ENCODE assay signal across 8 cellular contexts in genomic region chr17:35374766-35375344, GRCh38. TPM values are rescaled to one million over a fixed set of nuclear protein-coding genes. Genes with fewer than 3 reads are reported as not detected.
DNase-seq lines count a peak whose midpoint lies in the region; ATAC-seq and TF ChIP-seq lines count a peak whose summit lies in the region.

No MANE protein-coding gene starts in this region.

- peak overlapping the region; percentile 93 to 99 (median 97) for H3K27ac ChIP-seq in heart right ventricle
- peak overlapping the region; percentile 28 to 97 (median 84) for H3K27ac ChIP-seq in adrenal gland
- peak overlapping the region; percentile 95 for H3K27ac ChIP-seq in lower lobe of right lung
- H3K27ac ChIP-seq in upper lobe of right lung: peak overlapping the region; percentile 94

- 35 to 58% methylated on average over 3 of the region's 3 CpGs for WGBS in heart right ventricle, 2 donors
- 42 to 50% (median 49%) methylated on average over 3 of the region's 3 CpGs for WGBS in adrenal gland, 4 donors

- H3K4me3 ChIP-seq in heart right ventricle (peak overlapping the region; percentile 50 to 76 (median 70)), adrenal gland (peak overlapping the region in 2 of 4 donors; percentile 30 to 73), lower lobe of right lung (peak overlapping the region; percentile 69), upper lobe of right lung (peak overlapping the region; percentile 66)

- TF ChIP-seq POLR2A in adrenal gland (IDR thresholded peaks at IDR 0.05) (no peak), erythroblast (IDR thresholded peaks at IDR 0.05; ENCODE audit: low read length) (no peak)

- no peaks in the 10 kb centered on the region for H3K36me3 ChIP-seq in heart right ventricle
- no peaks in the 10 kb centered on the region for H3K36me3 ChIP-seq in adrenal gland (replicated peaks in 1 of 2)
- no peaks in the 10 kb centered on the region for H3K36me3 ChIP-seq in lower lobe of right lung
- H3K36me3 ChIP-seq in upper lobe of right lung: no peaks in the 10 kb centered on the region

- H3K4me1 ChIP-seq in heart right ventricle (peaks cover 0 to 62% (median 15%) of the 10 kb centered on the region in 9 donors), adrenal gland (replicated peaks in 1 of 2) (peaks cover 0 to 24% of the 10 kb centered on the region in 2 donors), lower lobe of right lung (peaks cover 50% of the 10 kb centered on the region), upper lobe of right lung (peaks cover 22% of the 10 kb centered on the region)

- DNase-seq in heart right ventricle (no peak), left ventricle myocardium superior (no peak), adrenal gland (no peak), lower lobe of right lung (no peak), upper lobe of right lung (no peak), erythroblast (lab: John Stamatoyannopoulos, UW) (no peak), NCI-H2029 treated with DMSO at 0.1 percent for 48 hours (lab: John Stamatoyannopoulos, UW) (no peak)

- no peak for ATAC-seq in heart right ventricle
- ATAC-seq in left ventricle myocardium superior: no peak
- ATAC-seq in lower lobe of right lung: no peak
- no peak for ATAC-seq in upper lobe of right lung
- ATAC-seq in HG02840 (IDR thresholded peaks at IDR 0.05; ENCODE audit: low FRiP score, unreplicated experiment): no peak

- peaks cover 0 to 23% (median 12%) of the 10 kb centered on the region in 11 donors for H3K9me3 ChIP-seq in heart right ventricle
- H3K9me3 ChIP-seq in adrenal gland (replicated peaks in 1 of 3): peaks cover 0 to 3% (median 0%) of the 10 kb centered on the region in 3 donors
- no peaks in the 10 kb centered on the region for H3K9me3 ChIP-seq in lower lobe of right lung
- no peaks in the 10 kb centered on the region for H3K9me3 ChIP-seq in upper lobe of right lung

- peaks cover 0 to 17% (median 0%) of the 10 kb centered on the region in 7 donors for H3K27me3 ChIP-seq in heart right ventricle
- H3K27me3 ChIP-seq in adrenal gland: peaks cover 23% of the 10 kb centered on the region
- H3K27me3 ChIP-seq in lower lobe of right lung (ENCODE audit: low read depth): no peaks in the 10 kb centered on the region
- H3K27me3 ChIP-seq in upper lobe of right lung: no peaks in the 10 kb centered on the region

- TF ChIP-seq CTCF in heart right ventricle (IDR thresholded peaks at IDR 0.05) (no peak), adrenal gland (IDR thresholded peaks at IDR 0.05) (no peak), lower lobe of right lung (IDR thresholded peaks at IDR 0.05) (no peak), upper lobe of right lung (IDR thresholded peaks at IDR 0.05) (no peak)

- intact Hi-C loops in heart right ventricle (cut with DNase I): loop anchor here in 5 of 10 donors (2.0 to 10.0 kb wide), 7 partner anchors 57 to 160 kb away; partner anchors contain the start of genes SLFN12 (in 4 of the 5) and SLFN12L (in 2 of the 5)
- intact Hi-C loops in left ventricle myocardium superior (cut with micrococcal nuclease): loop anchor here (5.0 kb wide), 1 partner anchor 63 kb away; no protein-coding TSS in a partner anchor
- intact Hi-C loops in adrenal gland (cut with DNase I): no loop called here
- intact Hi-C loops in lower lobe of right lung (cut with DNase I): no loop called here
- intact Hi-C loops in upper lobe of right lung (cut with DNase I): no loop called here

RNA-seq across cellular contexts. Expression of gene SLFN11, which starts 1.4 kb away (rescaled TPM):
- total RNA-seq in heart right ventricle: 10 to 100 TPM; 11.5 to 25.7 (median 18.5) TPM
- polyA plus RNA-seq in heart right ventricle: 10 to 100 TPM in 1 of 2 donors, 1 to 10 TPM in 1; 4.3 to 16.4 TPM
- total RNA-seq in left ventricle myocardium superior: 18.2 TPM
- 10 to 100 TPM; 14.4 to 37.3 (median 23.0) TPM for total RNA-seq in adrenal gland
- polyA plus RNA-seq in adrenal gland: 10 to 100 TPM in 2 of 3 donors, 1 to 10 TPM in 1; 8.0 to 10.9 (median 10.1) TPM
- 118 TPM for total RNA-seq in lower lobe of right lung
- total RNA-seq in upper lobe of right lung: 75.7 TPM

RNA-seq across cellular contexts. Expression of gene SLFN12, which starts 57.4 kb away (rescaled TPM):
- total RNA-seq in heart right ventricle: 1 to 10 TPM; 2.0 to 7.8 (median 4.0) TPM
- 1 to 10 TPM in 1 of 2 donors, under 1 TPM in 1; 0.96 to 3.7 TPM for polyA plus RNA-seq in heart right ventricle
- 3.1 TPM for total RNA-seq in left ventricle myocardium superior
- 10 to 100 TPM in 7 of 8 donors, 1 to 10 TPM in 1; 5.1 to 17.1 (median 12.5) TPM for total RNA-seq in adrenal gland
- polyA plus RNA-seq in adrenal gland: 1 to 10 TPM; 5.5 to 9.7 (median 5.6) TPM
- total RNA-seq in lower lobe of right lung: 16.7 TPM
- total RNA-seq in upper lobe of right lung: 12.4 TPM
